In genomic region chr1:19070891-19071621, GRCh38 we compare ENCODE assay signal across 1 cellular context.
TF ChIP-seq lines count a peak whose summit lies in the region.

No MANE protein-coding gene starts in this region.

TF ChIP-seq in GM23338, 12 proteins besides CTCF, POLR2A, EP300 and RAD21:
- TF ChIP-seq CREB1 (CRISPR knock-in tag; IDR thresholded peaks at IDR 0.05; ENCODE audit: low read depth) = no peak
